In the genomic region with DNA sequence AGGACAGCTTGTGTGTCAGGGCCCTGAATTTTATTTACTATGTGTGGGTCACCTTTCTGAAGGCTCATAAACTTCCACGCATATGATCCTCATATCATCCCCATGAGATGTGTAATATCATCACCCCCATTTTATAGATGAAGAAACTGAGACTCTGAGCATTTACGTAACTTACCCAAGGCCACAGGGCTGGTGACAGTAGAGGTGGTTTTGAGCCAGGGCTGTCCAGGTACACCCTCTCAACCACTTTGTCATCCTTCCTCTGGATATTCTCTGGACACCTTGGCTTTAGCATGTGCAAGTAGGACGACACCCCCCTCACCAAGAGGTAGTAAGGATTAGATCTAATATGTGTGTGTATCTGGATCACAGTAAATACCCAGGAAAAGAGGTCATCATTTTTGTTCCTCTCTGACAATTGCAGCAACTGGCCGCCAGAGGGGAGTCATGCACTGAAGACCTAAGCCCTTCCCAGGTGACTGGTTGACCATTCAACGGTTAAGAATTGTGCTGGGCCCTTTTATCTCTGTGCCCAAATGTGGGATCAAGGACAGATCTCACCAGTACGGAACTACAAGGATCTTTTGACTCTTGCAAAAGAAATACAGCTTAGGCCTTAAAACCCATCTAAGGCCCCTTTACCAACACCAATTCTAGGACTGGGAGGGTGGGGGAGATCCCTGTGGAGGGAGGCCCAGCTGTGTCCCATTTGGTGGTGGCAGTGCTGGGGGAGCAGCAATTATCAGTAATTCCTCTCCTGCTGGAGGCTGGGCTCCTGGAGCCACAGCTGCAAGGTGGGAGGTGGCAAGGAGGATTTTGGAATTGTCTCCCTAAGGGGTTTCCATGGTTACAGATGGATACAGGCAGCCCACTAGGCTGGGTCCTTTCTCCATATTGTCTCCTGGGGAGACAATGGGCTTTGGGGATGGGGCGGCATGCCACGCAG, we compare ENCODE assay signal across 8 cellular contexts. TPM values are rescaled to one million over a fixed set of nuclear protein-coding genes. Genes with fewer than 3 reads are reported as not detected.
A peak's percentile ranks its signal among the peaks of the same experiment; 100 is the strongest.
DNase-seq lines count a peak whose midpoint lies in the region; ATAC-seq and TF ChIP-seq lines count a peak whose summit lies in the region.

No MANE protein-coding gene starts in this region.

- no peaks in the 10 kb centered on the region for H3K27me3 Mint-ChIP-seq in T-helper 17 cell

- peaks cover 11% of the 10 kb centered on the region for H3K4me1 Mint-ChIP-seq in T-helper 17 cell

- no peak overlapping the region for H3K27ac ChIP-seq in right atrium auricular region
- H3K27ac ChIP-seq in sigmoid colon, result no peak overlapping the region

- peak; percentile 92 for TF ChIP-seq CTCF in GM10266 (IDR thresholded peaks at IDR 0.05; ENCODE audit: control insufficient read depth, insufficient read depth, low read depth, missing control alignments)
- peak; percentile 79 to 93 for TF ChIP-seq CTCF in right atrium auricular region (IDR thresholded peaks at IDR 0.05)
- TF ChIP-seq CTCF in sigmoid colon (IDR thresholded peaks at IDR 0.05), result peak; percentile 87 to 99 (median 94)

- H3K4me1 ChIP-seq in right atrium auricular region, result peaks cover 0 to 20% of the 10 kb centered on the region in 2 donors
- H3K4me1 ChIP-seq in sigmoid colon, result peaks cover 0 to 9% (median 4%) of the 10 kb centered on the region in 4 donors

- DNase-seq in GM10266 (ENCODE audit: extremely low spot score) (peak; percentile 72), NCI-H1417 (lab: John Stamatoyannopoulos, UW) (peak; percentile 75 to 91 (median 85)), T-helper 17 cell (peak; percentile 50 to 58 (median 51)), anterior cingulate cortex (lab: John Stamatoyannopoulos, UW) (peak in 51 of 58 donors; percentile 8 to 77 (median 41)), right atrium auricular region (ENCODE audit: low spot score) (peak; percentile 87), sigmoid colon (peak; percentile 89)

- H3K4me3 ChIP-seq in right atrium auricular region (no peak overlapping the region), sigmoid colon (no peak overlapping the region)

- intact Hi-C loops in sigmoid colon (cut with DNase I), result loop anchor here (1.0 to 5.0 kb wide), 2 partner anchors 38 to 93 kb away; no protein-coding TSS in a partner anchor

- H3K9me3 ChIP-seq in T-helper 17 cell (ENCODE audit: control insufficient read depth, low read length, poor library complexity, severe bottlenecking) (no peaks in the 10 kb centered on the region), right atrium auricular region (no peaks in the 10 kb centered on the region), sigmoid colon (no peaks in the 10 kb centered on the region)

- 37 to 44% methylated on average over 8 of the region's 8 CpGs for WGBS in sigmoid colon, 2 donors

- H3K36me3 Mint-ChIP-seq in T-helper 17 cell (ENCODE audit: low read depth), result no peaks in the 10 kb centered on the region

- no peaks in the 10 kb centered on the region for H3K27me3 ChIP-seq in right atrium auricular region
- no peaks in the 10 kb centered on the region for H3K27me3 ChIP-seq in sigmoid colon

- no peak for TF ChIP-seq EP300 in sigmoid colon (IDR thresholded peaks at IDR 0.05)

- H3K4me3 Mint-ChIP-seq in T-helper 17 cell, result no peak overlapping the region

- no peaks in the 10 kb centered on the region for H3K36me3 ChIP-seq in right atrium auricular region
- no peaks in the 10 kb centered on the region for H3K36me3 ChIP-seq in sigmoid colon

- ATAC-seq in T-helper 17 cell (peak; percentile 37), HG02610 (IDR thresholded peaks at IDR 0.05; ENCODE audit: unreplicated experiment) (no peak), GM19397 (IDR thresholded peaks at IDR 0.05; ENCODE audit: unreplicated experiment) (no peak)

- no peak overlapping the region for H3K27ac Mint-ChIP-seq in T-helper 17 cell

- no peak for TF ChIP-seq POLR2A in sigmoid colon (IDR thresholded peaks at IDR 0.05)

RNA-seq across cellular contexts. Expression of a gene that starts 13.7 kb away (rescaled TPM):
- total RNA-seq in T-helper 17 cell (1 to 10 TPM; 5.4 TPM), right atrium auricular region (under 1 TPM; 0.20 to 0.33 TPM), sigmoid colon (under 1 TPM in 2 of 4 donors, not detected in 2; 0.14 to 0.28 TPM)
- 10 to 100 TPM in 1 of 3 donors, 1 to 10 TPM in 2; 2.4 to 10.6 (median 6.0) TPM for polyA plus RNA-seq in sigmoid colon

RNA-seq across cellular contexts. Expression of a gene that starts 14.6 kb away (rescaled TPM):
- total RNA-seq in T-helper 17 cell (10 to 100 TPM in 1 of 2 donors, 1 to 10 TPM in 1; 8.6 to 10.7 TPM), right atrium auricular region (100 to 1,000 TPM; 145 to 357 TPM), sigmoid colon (100 to 1,000 TPM in 2 of 4 donors, 10 to 100 TPM in 2; 72.1 to 144 (median 92.6) TPM)
- 100 to 1,000 TPM; 114 to 232 (median 220) TPM for polyA plus RNA-seq in sigmoid colon

Comparison
In these comparisons a context has a peak if more than half of its experiments do, and no peak if none do; other contexts are left out.
1. RNA of a gene that starts 13.7 kb away (total RNA-seq): 5.4 TPM in T-helper 17 cell; 0.20 to 0.33 TPM in right atrium auricular region and 0.14 to 0.28 TPM in sigmoid colon; every median in the first group is over 4 times any median in the second.
2. RNA of a gene that starts 14.6 kb away (total RNA-seq): 145 to 357 TPM in right atrium auricular region and 72.1 to 144 TPM in sigmoid colon; 8.6 to 10.7 TPM in T-helper 17 cell; every median in the first group is over 4 times any median in the second.
3. Peak in every context shown above with its lines, with median percentiles within 50 percentile points of each other: DNase-seq and CTCF ChIP-seq.